12 cellular contexts compared by ENCODE assay signal in the genomic region with DNA sequence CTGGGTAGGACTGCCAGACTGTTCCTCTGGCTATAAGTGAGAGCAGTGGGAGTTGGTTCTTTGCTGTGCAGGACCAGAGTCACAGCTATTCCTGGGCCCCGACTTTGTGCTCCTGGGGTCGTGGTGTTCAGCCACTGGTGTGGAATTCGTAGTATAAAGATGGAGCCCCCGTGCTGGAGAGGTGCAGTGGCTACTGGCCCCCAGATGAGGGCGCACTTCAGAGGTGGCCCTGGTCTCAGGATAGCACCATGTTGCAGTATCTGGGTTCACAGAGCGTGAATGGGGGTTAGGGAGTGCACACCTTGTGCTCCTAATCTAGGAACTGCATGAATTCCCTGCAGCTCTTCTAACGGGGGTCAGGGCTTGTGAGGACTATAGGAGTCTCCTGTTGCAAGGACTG. TPM values are rescaled to one million over a fixed set of nuclear protein-coding genes. Genes with fewer than 3 reads are reported as not detected.
DNase-seq lines count a peak whose midpoint lies in the region; ATAC-seq and TF ChIP-seq lines count a peak whose summit lies in the region.
"Had no signal": no experiment of that assay in that cellular context is flagged by ENCODE, and none has a peak within 500 bp of the region (broad histone marks: within the 10 kb centered on the region; RNA-seq: fewer than 3 reads in every experiment).

No MANE protein-coding gene starts in this region.

- H3K4me3 ChIP-seq in GM12865 (ENCODE audit: low read depth, low read length) = no peak overlapping the region
- no peak overlapping the region for H3K4me3 ChIP-seq in NB4 (ENCODE audit: low read depth, low read length)
- H3K4me3 ChIP-seq in cardiac fibroblast (replicated peaks in 1 of 2; ENCODE audit: low read depth in 2 of 2, low read length in 2 of 2) = no peak overlapping the region
- H3K4me3 ChIP-seq in osteoblast (ENCODE audit: insufficient read depth, low read length) = no peak overlapping the region
- no peak overlapping the region for H3K4me3 ChIP-seq in ascending aorta
- H3K4me3 ChIP-seq: thyroid gland had no signal

- H3K27ac ChIP-seq in osteoblast (ENCODE audit: low read depth, low read length) (no peak overlapping the region), ascending aorta (no peak overlapping the region)
- H3K27ac ChIP-seq: thyroid gland had no signal

- no peak overlapping the region for H3K4me2 ChIP-seq in osteoblast (ENCODE audit: insufficient read depth, low read length)

- no peaks in the 10 kb centered on the region for H3K27me3 ChIP-seq in osteoblast (ENCODE audit: insufficient read depth, low read length)
- no peaks in the 10 kb centered on the region for H3K27me3 ChIP-seq in ascending aorta
- H3K27me3 ChIP-seq: thyroid gland had no signal

- H3K4me1 ChIP-seq in osteoblast (ENCODE audit: insufficient read depth, low read length) (no peaks in the 10 kb centered on the region), ascending aorta (no peaks in the 10 kb centered on the region)
- H3K4me1 ChIP-seq: thyroid gland had no signal

- H3K36me3 ChIP-seq in osteoblast (ENCODE audit: insufficient read depth, low read length) = no peaks in the 10 kb centered on the region
- H3K36me3 ChIP-seq in ascending aorta = no peaks in the 10 kb centered on the region
- H3K36me3 ChIP-seq: thyroid gland had no signal

- no peak overlapping the region for H2AFZ ChIP-seq in osteoblast (ENCODE audit: low read length)

- ATAC-seq in GM18868 (IDR thresholded peaks at IDR 0.05; ENCODE audit: unreplicated experiment) = no peak

- DNase-seq in GM12865 (ENCODE audit: low read depth) (no peak), NB4 (ENCODE audit: low read depth) (no peak), cardiac fibroblast (ENCODE audit: low read depth in 2 of 2) (no peak), osteoblast (ENCODE audit: insufficient read length, low spot score, missing footprints) (no peak), NCI-H146 (lab: John Stamatoyannopoulos, UW) (no peak), OCI-M2 (lab: John Stamatoyannopoulos, UW; ENCODE audit: unreplicated experiment) (no peak), ascending aorta (ENCODE audit: low spot score in 2 of 2) (no peak)
- DNase-seq: Calu3, NCI-H2227 treated with DMSO at 0.1 percent for 48 hours, RPMI8226, thyroid gland had no signal

- H4K20me1 ChIP-seq in osteoblast (ENCODE audit: insufficient read depth, low read length) = peaks cover 83% of the 10 kb centered on the region

- no peaks in the 10 kb centered on the region for H3K9me3 ChIP-seq in osteoblast (ENCODE audit: low read depth, low read length)
- peaks cover 0 to 18% of the 10 kb centered on the region in 2 donors for H3K9me3 ChIP-seq in ascending aorta
- H3K9me3 ChIP-seq: thyroid gland had no signal

- peak; percentile 36 for TF ChIP-seq CTCF in GM12865 (IDR thresholded peaks at IDR 0.05; ENCODE audit: insufficient read depth, low read depth, low read length, missing control alignments)
- TF ChIP-seq CTCF in NB4 (IDR thresholded peaks at IDR 0.05; ENCODE audit: low read depth, low read length) = peak; percentile 34
- TF ChIP-seq CTCF in cardiac fibroblast (IDR thresholded peaks at IDR 0.05; ENCODE audit: low read depth, low read length) = peak; percentile 42
- TF ChIP-seq CTCF in osteoblast (IDR thresholded peaks at IDR 0.05; ENCODE audit: extremely low read depth, low read depth, low read length) = peak; percentile 26
- TF ChIP-seq CTCF in ascending aorta (IDR thresholded peaks at IDR 0.05) = no peak

- intact Hi-C loops in ascending aorta (cut with DNase I) = no loop called here

- no peak for TF ChIP-seq POLR2A in NB4 (IDR thresholded peaks at IDR 0.05; ENCODE audit: extremely low read depth, insufficient read length)

- H3K79me2 ChIP-seq in osteoblast (ENCODE audit: insufficient read depth, low read length) = peaks cover 95% of the 10 kb centered on the region

RNA-seq across cellular contexts. Expression of gene TANC2, which starts 21.1 kb away (rescaled TPM):
- total RNA-seq in osteoblast (48.9 and 82.5 TPM in 2 replicates), ascending aorta (3.8 TPM)

Comparison
In these comparisons a context has a peak if more than half of its experiments do, and no peak if none do; other contexts are left out.
1. CTCF ChIP-seq: peak in GM12865 (single experiment), NB4 (single experiment), cardiac fibroblast (single experiment) and osteoblast (single experiment); none in ascending aorta (0 of 3).
2. RNA of gene TANC2, which starts 21.1 kb away (total RNA-seq): 48.9 to 82.5 TPM in osteoblast; 3.8 TPM in ascending aorta (single experiment); every median in the first group is over 10 times any median in the second.